ENCODE assay signal across 23 cellular contexts in the genomic region with DNA sequence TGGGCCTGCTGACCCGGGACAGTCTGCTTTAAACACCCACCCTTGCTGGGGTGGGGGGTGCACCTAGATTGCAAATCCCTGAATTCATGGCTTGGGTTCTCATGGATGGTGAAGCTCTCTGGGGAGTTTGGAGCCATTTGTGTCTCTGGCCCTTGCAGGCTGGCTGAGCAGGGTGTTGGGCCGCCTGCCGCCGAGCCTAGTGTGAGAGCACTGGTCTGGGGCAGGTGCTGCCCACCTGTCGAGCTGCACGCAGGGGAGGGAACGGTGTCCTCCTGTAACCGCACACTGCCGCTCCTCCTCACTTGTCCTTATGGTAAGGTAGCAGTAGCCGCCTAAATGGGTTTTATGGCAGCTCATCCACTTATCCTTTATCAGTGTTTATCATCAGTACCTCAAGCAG.
DNase-seq lines count a peak whose midpoint lies in the region; ATAC-seq and TF ChIP-seq lines count a peak whose summit lies in the region.
"Had no signal": no experiment of that assay in that cellular context is flagged by ENCODE, and none has a peak within 500 bp of the region (broad histone marks: within the 10 kb centered on the region; RNA-seq: fewer than 3 reads in every experiment).

No MANE protein-coding gene starts in this region.

- no peak overlapping the region for H2AK9ac ChIP-seq in IMR-90 (replicated peaks; ENCODE audit: low read depth, low read length, poor library complexity)

- 100% methylated on average over 2 of the region's 10 CpGs; no CpG with 5 or more reads in 1 of the 2 experiments for WGBS in IMR-90 (ENCODE audit: extremely low coverage in 2 of 2, insufficient read length in 1 of 2), 2 experiments

- in situ Hi-C loops in IMR-90 (cut with MboI; ENCODE audit: low sequenced_read_pairs) = no loop called here

- H2BK5ac ChIP-seq in IMR-90 (ENCODE audit: low read depth, low read length, poor library complexity, severe bottlenecking) = no peak overlapping the region

- CTCF ChIA-PET in activated CD4-positive, alpha-beta T cell treated with anti-CD3 and anti-CD28 coated beads for 36 hours (lab: Charles Lee) = no interaction called here
- CTCF ChIA-PET in IMR-90 (lab: Yijun Ruan, JAX) = no interaction called here

- no peaks in the 10 kb centered on the region for H3K9me3 Mint-ChIP-seq in activated CD4-positive, alpha-beta T cell treated with anti-CD3 and anti-CD28 coated beads for 36 hours (ENCODE audit: low read depth)
- no peaks in the 10 kb centered on the region for H3K9me3 Mint-ChIP-seq in dendritic cell treated with granulocyte-macrophage colony-stimulating factor and Interleukin-4, amounts not matched to agents 40 ng/mL and 50 ng/mL, for 4 days
- peaks cover 4% of the 10 kb centered on the region for H3K9me3 Mint-ChIP-seq in progenitor cell of endocrine pancreas (ENCODE audit: low read depth)
- H3K9me3 Mint-ChIP-seq: effector memory CD8-positive, alpha-beta T cell had no signal

- no TSS peak for BruUV-seq in IMR-90 (replicated peaks; lab: Mats Ljungman, UMichigan)

- H3K14ac ChIP-seq in IMR-90 (replicated peaks; ENCODE audit: low read depth, low read length) = no peak overlapping the region

- H4K8ac ChIP-seq in IMR-90 (ENCODE audit: low read depth in 2 of 2, low read length in 2 of 2) = no peak overlapping the region

- H2AFZ ChIP-seq in IMR-90 (replicated peaks; ENCODE audit: low read length, poor library complexity) = peak overlapping the region; percentile 66

- peaks cover 74% of the 10 kb centered on the region for H3K36me3 Mint-ChIP-seq in activated CD4-positive, alpha-beta T cell treated with anti-CD3 and anti-CD28 coated beads for 36 hours (ENCODE audit: low read depth)
- H3K36me3 Mint-ChIP-seq in dendritic cell treated with granulocyte-macrophage colony-stimulating factor and Interleukin-4, amounts not matched to agents 40 ng/mL and 50 ng/mL, for 4 days (ENCODE audit: low read depth) = peaks cover 100% of the 10 kb centered on the region
- H3K36me3 Mint-ChIP-seq in progenitor cell of endocrine pancreas (ENCODE audit: insufficient read depth) = peaks cover 60% of the 10 kb centered on the region

- no peaks in the 10 kb centered on the region for H3K27me3 Mint-ChIP-seq in activated CD4-positive, alpha-beta T cell treated with anti-CD3 and anti-CD28 coated beads for 36 hours
- no peaks in the 10 kb centered on the region for H3K27me3 Mint-ChIP-seq in dendritic cell treated with granulocyte-macrophage colony-stimulating factor and Interleukin-4, amounts not matched to agents 40 ng/mL and 50 ng/mL, for 4 days
- no peaks in the 10 kb centered on the region for H3K27me3 Mint-ChIP-seq in progenitor cell of endocrine pancreas
- H3K27me3 Mint-ChIP-seq: effector memory CD8-positive, alpha-beta T cell had no signal

- no peak overlapping the region for H3K4me3 Mint-ChIP-seq in activated CD4-positive, alpha-beta T cell treated with anti-CD3 and anti-CD28 coated beads for 36 hours
- H3K4me3 Mint-ChIP-seq in dendritic cell treated with granulocyte-macrophage colony-stimulating factor and Interleukin-4, amounts not matched to agents 40 ng/mL and 50 ng/mL, for 4 days = no peak overlapping the region
- H3K4me3 Mint-ChIP-seq in progenitor cell of endocrine pancreas (ENCODE audit: low read depth) = no peak overlapping the region
- H3K4me3 Mint-ChIP-seq: effector memory CD8-positive, alpha-beta T cell had no signal

- no peak overlapping the region for H3K23ac ChIP-seq in IMR-90 (ENCODE audit: low read depth, low read length)

- H4K20me1 ChIP-seq in IMR-90 (ENCODE audit: insufficient read depth, low read length) = peaks cover 3% of the 10 kb centered on the region

- H3K9ac ChIP-seq in IMR-90 (ENCODE audit: low read depth, low read length) = no peak overlapping the region

- no peak overlapping the region for H3K4me3 ChIP-seq in IMR-90 (ENCODE audit: insufficient read depth, low read depth, low read length)
- H3K4me3 ChIP-seq: left lung, suprapubic skin had no signal

- TF ChIP-seq RAD21 in IMR-90 (IDR thresholded peaks at IDR 0.05; ENCODE audit: low read length) = no peak

- H3K4me2 ChIP-seq in IMR-90 (ENCODE audit: low read depth, low read length) = no peak overlapping the region

- POLR2A ChIA-PET in activated CD4-positive, alpha-beta T cell treated with anti-CD3 and anti-CD28 coated beads for 36 hours (lab: Charles Lee) = no interaction called here
- POLR2A ChIA-PET in IMR-90 (lab: Charles Lee; ENCODE audit: unreplicated experiment) = no interaction called here

- peak; percentile 5 for DNase-seq in activated CD4-positive, alpha-beta T cell treated with anti-CD3 and anti-CD28 coated beads for 36 hours
- DNase-seq in activated CD4-positive, alpha-beta T cell treated with anti-CD3 and anti-CD28 coated beads, Interleukin-2, amount 50 U/mL, for 4 hours = no peak
- DNase-seq in IMR-90 (no peak), progenitor cell of endocrine pancreas (ENCODE audit: low spot score, unreplicated experiment) (no peak), NCI-H2227 treated with DMSO at 0.1 percent for 48 hours (lab: John Stamatoyannopoulos, UW) (no peak)
- no peak for DNase-seq in effector CD8-positive, alpha-beta T cell (lab: John Stamatoyannopoulos, UW)
- DNase-seq: activated gamma-delta T cell; DND-41; effector memory CD8-positive, alpha-beta T cell; left lung; NCI-H1092; NCI-H2081 treated with DMSO at 0.1 percent for 48 hours; NCI-H526 treated with DMSO at 0.1 percent for 48 hours; OCI-M1; retina; SIG-M5; T-helper 2 cell; WERI-Rb-1 had no signal

- H2AK5ac ChIP-seq in IMR-90 (ENCODE audit: low read depth, low read length) = no peak overlapping the region

- intact Hi-C loops in activated CD4-positive, alpha-beta T cell treated with anti-CD3 and anti-CD28 coated beads for 36 hours (cut with DNase I, micrococcal nuclease) = no loop called here
- intact Hi-C loops in IMR-90 (cut with micrococcal nuclease) = no loop called here
- intact Hi-C loops in dendritic cell treated with granulocyte-macrophage colony-stimulating factor and Interleukin-4, amounts not matched to agents 40 ng/mL and 50 ng/mL, for 4 days (cut with micrococcal nuclease) = no loop called here

- H3K9me1 ChIP-seq in IMR-90 (ENCODE audit: insufficient read depth, low read length) = peaks cover 10% of the 10 kb centered on the region

- no peak overlapping the region for H4K91ac ChIP-seq in IMR-90 (ENCODE audit: insufficient read depth, low read depth, low read length)

- H3K27me3 ChIP-seq in IMR-90 (ENCODE audit: control insufficient read depth, insufficient read depth, low read length) = no peaks in the 10 kb centered on the region
- H3K27me3 ChIP-seq: left lung, neutrophil, suprapubic skin had no signal

- TF ChIP-seq CTCF in IMR-90 (conservative IDR thresholded peaks at IDR 0.05; ENCODE audit: low read depth, low read length) (no peak), progenitor cell of endocrine pancreas (IDR thresholded peaks at IDR 0.05; ENCODE audit: unreplicated experiment) (no peak)

- no peak overlapping the region for H3K27ac ChIP-seq in IMR-90 (ENCODE audit: insufficient read depth, low read length)
- H3K27ac ChIP-seq: C4-2B, left lung, neutrophil, suprapubic skin, WERI-Rb-1 had no signal

- peak overlapping the region; percentile 10 for H3K27ac Mint-ChIP-seq in activated CD4-positive, alpha-beta T cell treated with anti-CD3 and anti-CD28 coated beads for 36 hours
- H3K27ac Mint-ChIP-seq in dendritic cell treated with granulocyte-macrophage colony-stimulating factor and Interleukin-4, amounts not matched to agents 40 ng/mL and 50 ng/mL, for 4 days = peak overlapping the region; percentile 21
- peak overlapping the region; percentile 51 for H3K27ac Mint-ChIP-seq in progenitor cell of endocrine pancreas

- H2BK15ac ChIP-seq in IMR-90 (ENCODE audit: low read depth, low read length) = no peak overlapping the region

- H2BK120ac ChIP-seq in IMR-90 (ENCODE audit: low read depth, low read length) = no peak overlapping the region

- H3K4me1 Mint-ChIP-seq in activated CD4-positive, alpha-beta T cell treated with anti-CD3 and anti-CD28 coated beads for 36 hours = peaks cover 9% of the 10 kb centered on the region
- H3K4me1 Mint-ChIP-seq in dendritic cell treated with granulocyte-macrophage colony-stimulating factor and Interleukin-4, amounts not matched to agents 40 ng/mL and 50 ng/mL, for 4 days (ENCODE audit: low read depth) = peaks cover 44% of the 10 kb centered on the region
- H3K4me1 Mint-ChIP-seq in progenitor cell of endocrine pancreas (ENCODE audit: low read depth) = no peaks in the 10 kb centered on the region

- peaks cover 71% of the 10 kb centered on the region for H3K36me3 ChIP-seq in IMR-90 (ENCODE audit: control insufficient read depth, insufficient read depth, low read length)

- no peak overlapping the region for H4K5ac ChIP-seq in IMR-90 (ENCODE audit: low read depth, low read length)

- no peak for TF ChIP-seq POLR2A in IMR-90 (IDR thresholded peaks at IDR 0.05; ENCODE audit: low read depth, low read length)

- H3K9me3 ChIP-seq in IMR-90 (ENCODE audit: control insufficient read depth, insufficient read depth, low read length) = no peaks in the 10 kb centered on the region
- H3K9me3 ChIP-seq: left lung, neutrophil, suprapubic skin had no signal

- no peak overlapping the region for H3K4ac ChIP-seq in IMR-90 (ENCODE audit: low read depth, low read length)

- no peak overlapping the region for H3K56ac ChIP-seq in IMR-90 (ENCODE audit: extremely low read depth, insufficient read depth, low read length)

- H3K79me1 ChIP-seq in IMR-90 (ENCODE audit: low read depth in 1 of 2, low read length in 2 of 2) = peaks cover 5 to 24% of the 10 kb centered on the region in 2 experiments; a peak in 3 of 4 replicates

- ATAC-seq in activated CD4-positive, alpha-beta T cell treated with anti-CD3 and anti-CD28 coated beads for 36 hours = no peak
- ATAC-seq in IMR-90 (ENCODE audit: low read depth) (no peak), GM21390 (IDR thresholded peaks at IDR 0.05; ENCODE audit: unreplicated experiment) (no peak)
- ATAC-seq: effector memory CD8-positive, alpha-beta T cell; left lung had no signal

- no peak overlapping the region for H2BK20ac ChIP-seq in IMR-90 (ENCODE audit: low read depth, low read length)

- no peaks in the 10 kb centered on the region for H3K4me1 ChIP-seq in IMR-90 (ENCODE audit: control insufficient read depth, insufficient read depth, low read length)

- H3K18ac ChIP-seq in IMR-90 (ENCODE audit: low read depth, low read length) = no peak overlapping the region

- dilution Hi-C loops in IMR-90 (cut with HindIII; ENCODE audit: low sequenced_read_pairs, unreplicated experiment) = no loop called here

TF ChIP-seq in IMR-90, 13 proteins besides CTCF, POLR2A, EP300 and RAD21 (continues in another document):
- TF ChIP-seq RFX5 (IDR thresholded peaks at IDR 0.05; ENCODE audit: low read depth, low read length) (no peak), RCOR1 (IDR thresholded peaks at IDR 0.05; ENCODE audit: insufficient replicate concordance, low read length) (no peak), NFE2L2 (IDR thresholded peaks at IDR 0.05; ENCODE audit: low read depth, low read length) (no peak), CHD1 (IDR thresholded peaks at IDR 0.05; ENCODE audit: low read depth, low read length) (no peak), MAZ (IDR thresholded peaks at IDR 0.05; ENCODE audit: borderline replicate concordance, low read depth, low read length) (no peak)
